9 cellular contexts compared by ENCODE assay signal in genomic region chr12:32106153-32106516, GRCh38. TPM values are rescaled to one million over a fixed set of nuclear protein-coding genes. Genes with fewer than 3 reads are reported as not detected.
A peak's percentile ranks its signal among the peaks of the same experiment; 100 is the strongest.
DNase-seq lines count a peak whose midpoint lies in the region; ATAC-seq, FAIRE-seq and TF ChIP-seq lines count a peak whose summit lies in the region.
"Had no signal": no experiment of that assay in that cellular context is flagged by ENCODE, and none has a peak within 500 bp of the region (broad histone marks: within the 10 kb centered on the region; RNA-seq: fewer than 3 reads in every experiment).

No MANE protein-coding gene starts in this region.

- ATAC-seq in T-helper 17 cell = no peak
- peak; percentile 19 for ATAC-seq in Right ventricle myocardium superior (ENCODE audit: poor library complexity)
- no peak for ATAC-seq in gastrocnemius medialis

- H3K4me3 Mint-ChIP-seq in T-helper 17 cell = peak overlapping the region; percentile 98

- no peaks in the 10 kb centered on the region for H3K9me3 ChIP-seq in T-helper 17 cell (ENCODE audit: control insufficient read depth, low read length, poor library complexity, severe bottlenecking)
- H3K9me3 ChIP-seq in gastrocnemius medialis = no peaks in the 10 kb centered on the region

- no peak for TF ChIP-seq POLR2A in gastrocnemius medialis (IDR thresholded peaks at IDR 0.05)

- H3K36me3 Mint-ChIP-seq in T-helper 17 cell (ENCODE audit: low read depth) = peaks cover 2% of the 10 kb centered on the region

- intact Hi-C loops in Right ventricle myocardium superior (cut with DNase I) (no loop called here), gastrocnemius medialis (cut with DNase I; ENCODE audit: low total_unique reads) (loop anchor here (10.0 kb wide), 2 partner anchors 381 to 451 kb away; partner anchors contain the start of genes AMN1 and ETFBKMT)

- TF ChIP-seq CTCF in gastrocnemius medialis (IDR thresholded peaks at IDR 0.05 in 4 of 5, conservative IDR thresholded peaks at IDR 0.05 in 1 of 5) = no peak

- H3K4me1 Mint-ChIP-seq in T-helper 17 cell = peaks cover 29% of the 10 kb centered on the region

- H3K27ac Mint-ChIP-seq in T-helper 17 cell = peak overlapping the region; percentile 93

- peak overlapping the region; percentile 76 to 85 (median 78) for H3K27ac ChIP-seq in gastrocnemius medialis

- H3K36me3 ChIP-seq in gastrocnemius medialis = no peaks in the 10 kb centered on the region

- H3K27me3 ChIP-seq in gastrocnemius medialis = peaks cover 0 to 5% (median 0%) of the 10 kb centered on the region in 3 donors

- no peak for FAIRE-seq in HTR-8/SVneo (lab: Jason Lieb, UNC)
- FAIRE-seq: A204.1 had no signal

- in situ Hi-C loops in gastrocnemius medialis (cut with MboI; ENCODE audit: low sequenced_read_pairs in 4 of 4) = no loop called here

- no peaks in the 10 kb centered on the region for H3K27me3 Mint-ChIP-seq in T-helper 17 cell

- peak; percentile 27 for DNase-seq in NCI-H146 treated with DMSO at 0.1 percent for 48 hours (lab: John Stamatoyannopoulos, UW; ENCODE audit: unreplicated experiment)
- DNase-seq in NCI-H146 (lab: John Stamatoyannopoulos, UW) = no peak
- no peak for DNase-seq in T-helper 17 cell
- DNase-seq in Right ventricle myocardium superior = no peak
- no peak for DNase-seq in gastrocnemius medialis
- no peak for DNase-seq in HTR-8/SVneo (ENCODE audit: insufficient read length, low spot score)
- no peak for DNase-seq in cerebellum (ENCODE audit: low spot score)
- DNase-seq in EL = no peak

- peak overlapping the region; percentile 65 to 82 (median 72) for H3K4me3 ChIP-seq in gastrocnemius medialis

- H3K4me1 ChIP-seq in gastrocnemius medialis = peaks cover 11 to 13% of the 10 kb centered on the region in 2 donors

RNA-seq across cellular contexts. Expression of gene BICD1, which starts 0.5 kb away (rescaled TPM):
- 10 to 100 TPM; 10.5 to 15.8 TPM for total RNA-seq in T-helper 17 cell
- 3.5 TPM for total RNA-seq in Right ventricle myocardium superior
- 1 to 10 TPM; 1.4 to 2.3 (median 2.0) TPM for total RNA-seq in gastrocnemius medialis
- total RNA-seq in cerebellum = 124 TPM
